ENCODE assay signal across 25 cellular contexts in genomic region chr13:26943748-26944147, GRCh38.
"Had no signal": no experiment of that assay in that cellular context is flagged by ENCODE, and none has a peak within 500 bp of the region (broad histone marks: within the 10 kb centered on the region; RNA-seq: fewer than 3 reads in every experiment).

No MANE protein-coding gene starts in this region.

- H3K36me3 ChIP-seq: colonic mucosa, gastrocnemius medialis, neutrophil, pancreas, sigmoid colon, suprapubic skin, transverse colon, upper lobe of right lung, uterus had no signal

- H3K4me1 ChIP-seq: gastrocnemius medialis, pancreas, suprapubic skin, upper lobe of right lung, uterus had no signal

- H3K27ac ChIP-seq: colonic mucosa, epithelial cell of prostate, gastrocnemius medialis, neutrophil, pancreas, sigmoid colon, suprapubic skin, transverse colon, upper lobe of right lung, uterus had no signal

- H3K9me3 ChIP-seq: colonic mucosa, gastrocnemius medialis, mucosa of descending colon, neutrophil, pancreas, sigmoid colon, suprapubic skin, transverse colon, upper lobe of right lung, uterus had no signal

- H3K4me3 ChIP-seq: colonic mucosa, gastrocnemius medialis, lung, mucosa of descending colon, pancreas, sigmoid colon, suprapubic skin, transverse colon, upper lobe of right lung, uterus had no signal

- DNase-seq: colonic mucosa; effector CD8-positive, alpha-beta T cell; endodermal cell; foreskin fibroblast; gastrocnemius medialis; hypothalamus; immature natural killer cell; islet precursor cell; kidney glomerular epithelial cell; left colon; mucosa of descending colon; naive B cell; pancreas; sigmoid colon; stimulated activated naive B cell treated with anti-CD40 and anti-IgM and Interleukin-4, amounts not matched to agents 10 μg/mL and 1 μg/mL and 100 μg/mL, for 72 hours; stimulated activated naive CD8-positive, alpha-beta T cell treated with anti-CD3 and anti-CD28 coated beads, Interleukin-15, amount 100 ng/mL, for 72 hours; transverse colon; upper lobe of right lung; uterus had no signal

- H3K27me3 ChIP-seq: colonic mucosa, neutrophil, pancreas, transverse colon, upper lobe of right lung, uterus had no signal

- ATAC-seq: esophagus mucosa; gastrocnemius medialis; left colon; mucosa of descending colon; natural killer cell treated with Interleukin-12 subunit alpha and Interleukin-12 subunit beta and Interleukin-15 and Interleukin-18, amount 100 ng/mL, for 72 hours; pancreas; stimulated activated naive B cell treated with anti-CD40 and anti-IgM and Interleukin-4, amounts not matched to agents 10 μg/mL and 1 μg/mL and 100 μg/mL, for 72 hours; stimulated activated naive CD8-positive, alpha-beta T cell treated with anti-CD3 and anti-CD28 coated beads, Interleukin-15, amount 100 ng/mL, for 72 hours; upper lobe of right lung had no signal
